In genomic region chr11:94876645-94877445, GRCh38 we compare ENCODE assay signal across 8 cellular contexts.
DNase-seq lines count a peak whose midpoint lies in the region; ATAC-seq, FAIRE-seq and TF ChIP-seq lines count a peak whose summit lies in the region.

No MANE protein-coding gene starts in this region.

- no peak for TF ChIP-seq RAD21 in HepG2 (CRISPR knock-in tag; IDR thresholded peaks at IDR 0.05)

- peak overlapping the region; percentile 55 to 74 (median 68); a peak in 20 of 22 replicates for H3K9ac ChIP-seq in BLaER1 treated with 17β-estradiol and CSF1 and Interleukin-3, amounts not matched to agents 10 nM and 100 nM
- H3K9ac ChIP-seq in HepG2 (ENCODE audit: insufficient read depth, low read depth, low read length), result no peak overlapping the region

- H2AFZ ChIP-seq in HepG2 (ENCODE audit: low read length), result no peak overlapping the region

- no peaks in the 10 kb centered on the region for H3K27me3 ChIP-seq in BLaER1 treated with 17β-estradiol and CSF1 and Interleukin-3, amounts not matched to agents 10 nM and 100 nM
- H3K27me3 ChIP-seq in HepG2 (ENCODE audit: control insufficient read depth in 1 of 2, insufficient read depth in 2 of 2, low read length in 2 of 2), result peaks cover 0 to 3% of the 10 kb centered on the region in 2 experiments; a peak in 2 of 5 replicates

- H3K4me1 ChIP-seq in BLaER1 treated with 17β-estradiol and CSF1 and Interleukin-3, amounts not matched to agents 10 nM and 100 nM, result peaks cover 24 to 39% (median 28%) of the 10 kb centered on the region in 10 experiments
- H3K4me1 ChIP-seq in HepG2 (ENCODE audit: insufficient read depth, low read length), result no peaks in the 10 kb centered on the region

- in situ Hi-C loops in HepG2 (cut with HindIII; ENCODE audit: extremely low pct_ligation_motif_present, low pct_unique_long_range_greater_than_20kb), result no loop called here

- POLR2A ChIA-PET in HepG2 (lab: Yijun Ruan, JAX), result interaction anchor here (0.9 kb wide), 1 partner anchor 96 kb away, joined by 3 read pairs; the partner anchor contains the start of genes CWC15 and KDM4D

- TF ChIP-seq CTCF in HepG2 (CRISPR knock-in tag; IDR thresholded peaks at IDR 0.05), result no peak

- intact Hi-C loops in HepG2 (cut with micrococcal nuclease; ENCODE audit: unreplicated experiment), result no loop called here

- DNase-seq in UCSD-AML1 (lab: John Stamatoyannopoulos, UW; ENCODE audit: unreplicated experiment) (peak; percentile 75), HepG2 (ENCODE audit: low spot score) (peak; percentile 9), NAMALWA (ENCODE audit: low spot score) (no peak)
- peak; percentile 16 to 31 (median 18) for DNase-seq in stimulated activated CD4-positive, alpha-beta T cell treated with anti-CD3 and anti-CD28 coated beads, TNF-alpha, amount 100 ng/mL, for 4 hours (ENCODE audit: low read depth in 3 of 3)

- H3K4me2 ChIP-seq in BLaER1 treated with 17β-estradiol and CSF1 and Interleukin-3, amounts not matched to agents 10 nM and 100 nM, result peak overlapping the region; percentile 83 to 96 (median 89)
- H3K4me2 ChIP-seq in HepG2 (ENCODE audit: low read depth, low read length), result no peak overlapping the region

- H4K20me1 ChIP-seq in BLaER1 treated with 17β-estradiol and CSF1 and Interleukin-3, amounts not matched to agents 10 nM and 100 nM, result peaks cover 0 to 4% (median 0%) of the 10 kb centered on the region in 11 experiments; a peak in 1 of 22 replicates
- no peaks in the 10 kb centered on the region for H4K20me1 ChIP-seq in HepG2 (ENCODE audit: insufficient read depth, low read length)

- TF ChIP-seq EP300 in HepG2 (IDR thresholded peaks at IDR 0.05; ENCODE audit: low read depth in 2 of 2, low read length in 2 of 2) (no peak), HepG2 (CRISPR knock-in tag; IDR thresholded peaks at IDR 0.05; ENCODE audit: borderline replicate concordance) (no peak)

- CTCF ChIA-PET in HepG2 (lab: Yijun Ruan, JAX; ENCODE audit: low intra/inter-chr PET ratio, low total read pairs), result no interaction called here

- peak overlapping the region in 8 of 10 experiments; percentile 4 to 45 (median 36); a peak in 7 of 20 replicates for H3K4me3 ChIP-seq in BLaER1 treated with 17β-estradiol and CSF1 and Interleukin-3, amounts not matched to agents 10 nM and 100 nM
- no peak overlapping the region for H3K4me3 ChIP-seq in HepG2 (replicated peaks in 1 of 3; ENCODE audit: insufficient read depth in 1 of 3, low read depth in 2 of 3, low read length in 3 of 3)

- no peaks in the 10 kb centered on the region for H3K79me2 ChIP-seq in HepG2 (ENCODE audit: insufficient read depth, low read length)

- H3K36me3 ChIP-seq in BLaER1 treated with 17β-estradiol and CSF1 and Interleukin-3, amounts not matched to agents 10 nM and 100 nM, result peaks cover 4 to 95% (median 84%) of the 10 kb centered on the region in 11 experiments
- H3K36me3 ChIP-seq in HepG2 (replicated peaks in 1 of 2; ENCODE audit: control insufficient read depth in 1 of 2, insufficient read depth in 2 of 2, low read length in 2 of 2), result no peaks in the 10 kb centered on the region

- BruUV-seq in HepG2 (replicated peaks; lab: Mats Ljungman, UMichigan), result no TSS peak

- WGBS in HepG2 (ENCODE audit: low lambda C conversion rate), result 16% methylated on average over 12 of the region's 12 CpGs

- no peak for FAIRE-seq in HepG2 (lab: Jason Lieb, UNC)

- no peaks in the 10 kb centered on the region for H3K9me3 ChIP-seq in BLaER1 treated with 17β-estradiol and CSF1 and Interleukin-3, amounts not matched to agents 10 nM and 100 nM (replicated peaks in 1 of 11)
- no peaks in the 10 kb centered on the region for H3K9me3 ChIP-seq in HepG2 (ENCODE audit: low read length)

- peak; percentile 95 for ATAC-seq in GM19452 (IDR thresholded peaks at IDR 0.05; ENCODE audit: unreplicated experiment)
- ATAC-seq in HG03520 (IDR thresholded peaks at IDR 0.05; ENCODE audit: unreplicated experiment), result peak; percentile 89
- peak; percentile 56; the same call in 2 of the 3 replicates for ATAC-seq in HepG2

- peak overlapping the region; percentile 67 to 84 (median 81) for H3K27ac ChIP-seq in BLaER1 treated with 17β-estradiol and CSF1 and Interleukin-3, amounts not matched to agents 10 nM and 100 nM
- H3K27ac ChIP-seq in cingulate gyrus (ENCODE audit: low read depth, low read length), result peak overlapping the region; percentile 6
- no peak overlapping the region for H3K27ac ChIP-seq in HepG2 (ENCODE audit: extremely low read length, insufficient read depth, low read length)

- TF ChIP-seq POLR2A in HepG2 (IDR thresholded peaks at IDR 0.05; ENCODE audit: insufficient read depth in 1 of 2, low read depth in 2 of 2, low read length in 2 of 2), result no peak

TF ChIP-seq in HepG2, 621 proteins besides CTCF, POLR2A, EP300 and RAD21:
- TF ChIP-seq FOSL2 (CRISPR knock-in tag; IDR thresholded peaks at IDR 0.05) (peak; percentile 72), MXD3 (CRISPR knock-in tag; IDR thresholded peaks at IDR 0.05) (no peak), NR2C2 (CRISPR knock-in tag; IDR thresholded peaks at IDR 0.05; ENCODE audit: borderline replicate concordance) (no peak), ZNF850 (CRISPR knock-in tag; conservative IDR thresholded peaks at IDR 0.05) (no peak), ZNF20 (CRISPR knock-in tag; IDR thresholded peaks at IDR 0.05) (no peak), ELF1 (CRISPR knock-in tag; IDR thresholded peaks at IDR 0.05) (no peak), ZNF282 (IDR thresholded peaks at IDR 0.05; ENCODE audit: partially characterized antibody) (no peak)
- TF ChIP-seq, protein P1, sequence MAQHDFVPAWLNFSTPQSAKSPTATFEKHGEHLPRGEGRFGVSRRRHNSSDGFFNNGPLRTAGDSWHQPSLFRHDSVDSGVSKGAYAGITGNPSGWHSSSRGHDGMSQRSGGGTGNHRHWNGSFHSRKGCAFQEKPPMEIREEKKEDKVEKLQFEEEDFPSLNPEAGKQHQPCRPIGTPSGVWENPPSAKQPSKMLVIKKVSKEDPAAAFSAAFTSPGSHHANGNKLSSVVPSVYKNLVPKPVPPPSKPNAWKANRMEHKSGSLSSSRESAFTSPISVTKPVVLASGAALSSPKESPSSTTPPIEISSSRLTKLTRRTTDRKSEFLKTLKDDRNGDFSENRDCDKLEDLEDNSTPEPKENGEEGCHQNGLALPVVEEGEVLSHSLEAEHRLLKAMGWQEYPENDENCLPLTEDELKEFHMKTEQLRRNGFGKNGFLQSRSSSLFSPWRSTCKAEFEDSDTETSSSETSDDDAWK (CRISPR knock-in tag; IDR thresholded peaks at IDR 0.05), result no peak

Comparison
In these comparisons a context has a peak if more than half of its experiments do, and no peak if none do; other contexts are left out.
1. H3K4me3 ChIP-seq: peak in BLaER1 treated with 17β-estradiol and CSF1 and Interleukin-3, amounts not matched to agents 10 nM and 100 nM (8 of 10); none in HepG2 (0 of 3).
2. Peak in every context shown above with its lines, with median percentiles within 50 percentile points of each other: ATAC-seq.